Comparison of ENCODE assay signal across 8 cellular contexts in genomic region chr12:1592444-1593231, GRCh38. TPM values are rescaled to one million over a fixed set of nuclear protein-coding genes. Genes with fewer than 3 reads are reported as not detected.
A peak's percentile ranks its signal among the peaks of the same experiment; 100 is the strongest.
DNase-seq lines count a peak whose midpoint lies in the region; ATAC-seq and TF ChIP-seq lines count a peak whose summit lies in the region.

No MANE protein-coding gene starts in this region.

- peak overlapping the region; percentile 99 for H3K4me2 ChIP-seq in SU-DHL-6 (ENCODE audit: low read depth, low read length, poor library complexity, severe bottlenecking)

- no peaks in the 10 kb centered on the region for H3K27me3 ChIP-seq in SU-DHL-6 (ENCODE audit: low read length)
- no peaks in the 10 kb centered on the region for H3K27me3 ChIP-seq in adipocyte (replicated peaks; ENCODE audit: control insufficient read depth, insufficient read depth, low read length)

- ATAC-seq in HG03432 (IDR thresholded peaks at IDR 0.05; ENCODE audit: unreplicated experiment) (peak; percentile 23), sciatic nerve (no peak), GM18861 (IDR thresholded peaks at IDR 0.05; ENCODE audit: unreplicated experiment) (no peak), HG03039 (IDR thresholded peaks at IDR 0.05; ENCODE audit: unreplicated experiment) (no peak)

- H3K9ac ChIP-seq in SU-DHL-6 (ENCODE audit: low read length) (peak overlapping the region; percentile 60), adipocyte (ENCODE audit: low read length) (peak overlapping the region; percentile 87)

- intact Hi-C loops in sciatic nerve (cut with DNase I): loop anchor here (1.0 to 5.0 kb wide), 2 partner anchors 12 to 465 kb away; no protein-coding TSS in a partner anchor

- peaks cover 58% of the 10 kb centered on the region for H3K4me1 ChIP-seq in adipocyte (ENCODE audit: control insufficient read depth, insufficient read depth, low read length)

- DNase-seq in Caki2 (ENCODE audit: low read depth) (peak; percentile 57), adipocyte (ENCODE audit: low read depth) (peak; percentile 68), hepatic stellate cell (ENCODE audit: low spot score) (peak; percentile 50), sciatic nerve (ENCODE audit: low spot score) (peak; percentile 68)

- H3K4me3 ChIP-seq in SU-DHL-6 (ENCODE audit: insufficient read depth, low read length, poor library complexity, severe bottlenecking): peak overlapping the region; percentile 56
- H3K4me3 ChIP-seq in adipocyte (ENCODE audit: low read length): peak overlapping the region; percentile 89

- H4K20me1 ChIP-seq in SU-DHL-6 (ENCODE audit: low read depth, low read length): peaks cover 24% of the 10 kb centered on the region

- no peaks in the 10 kb centered on the region for H3K9me3 ChIP-seq in SU-DHL-6 (ENCODE audit: insufficient read depth, low read length)
- no peaks in the 10 kb centered on the region for H3K9me3 ChIP-seq in adipocyte (ENCODE audit: control insufficient read depth, low read length)

- in situ Hi-C loops in Caki2 (cut with HindIII; ENCODE audit: low pct_unique_long_range_greater_than_20kb, low sequenced_read_pairs): no loop called here

- peaks cover 19% of the 10 kb centered on the region for H3F3A ChIP-seq in SU-DHL-6 (ENCODE audit: insufficient read depth)

- no peak overlapping the region for H2AFZ ChIP-seq in SU-DHL-6 (ENCODE audit: low read depth, low read length, severe bottlenecking)

- H3K36me3 ChIP-seq in SU-DHL-6 (ENCODE audit: low read length) (no peaks in the 10 kb centered on the region; the same call in 1 of the 2 replicates), adipocyte (ENCODE audit: control insufficient read depth, insufficient read depth, low read length, severe bottlenecking) (no peaks in the 10 kb centered on the region)

- H3K79me2 ChIP-seq in SU-DHL-6 (ENCODE audit: insufficient read depth, low read length): peaks cover 19% of the 10 kb centered on the region

- TF ChIP-seq CTCF in SU-DHL-6 (IDR thresholded peaks at IDR 0.05; ENCODE audit: insufficient read depth, low read length, poor library complexity, severe bottlenecking): no peak

- no peaks in the 10 kb centered on the region for H3K9me2 ChIP-seq in SU-DHL-6 (replicated peaks; ENCODE audit: insufficient read depth, low read length)

- peak overlapping the region; percentile 66 for H3K27ac ChIP-seq in SU-DHL-6 (ENCODE audit: low read depth, low read length)

RNA-seq across cellular contexts. Expression of gene FBXL14, which starts 1.7 kb away (rescaled TPM):
- total RNA-seq in Caki2 (2014; rRNA removed; shearing (Covaris generic); ENCODE audit: low replicate concordance): 11.9 and 16.2 TPM in 2 replicates
- 14.0 TPM for total RNA-seq in sciatic nerve

RNA-seq across cellular contexts. Expression of gene WNT5B, which starts 36.4 kb away (rescaled TPM):
- 4.9 and 9.2 TPM in 2 replicates for total RNA-seq in Caki2 (2014; rRNA removed; shearing (Covaris generic); ENCODE audit: low replicate concordance)
- 10.6 TPM for total RNA-seq in sciatic nerve
